13 cellular contexts compared by ENCODE assay signal in the genomic region with DNA sequence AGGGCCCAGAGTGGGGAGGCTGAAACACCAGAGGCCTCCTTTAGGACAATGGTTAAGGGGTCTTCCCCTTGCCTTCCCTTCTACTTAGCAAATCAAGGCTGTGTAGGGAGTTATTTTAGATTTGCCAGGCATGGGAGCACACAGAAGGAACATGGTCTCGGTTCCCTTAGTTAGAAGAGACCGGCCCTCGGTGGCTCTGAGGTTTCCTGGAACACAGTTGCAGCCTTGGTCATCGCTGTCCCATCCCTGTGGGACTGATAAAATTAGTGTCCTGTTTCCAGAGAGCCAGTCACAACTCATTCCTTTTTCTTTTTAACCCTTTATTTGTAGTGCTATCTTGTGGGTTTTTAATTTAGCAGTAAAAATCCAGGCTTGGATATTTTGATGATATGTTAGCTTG.
DNase-seq lines count a peak whose midpoint lies in the region; ATAC-seq and TF ChIP-seq lines count a peak whose summit lies in the region.
"Had no signal": no experiment of that assay in that cellular context is flagged by ENCODE, and none has a peak within 500 bp of the region (broad histone marks: within the 10 kb centered on the region; RNA-seq: fewer than 3 reads in every experiment).

No MANE protein-coding gene starts in this region.

- no peak overlapping the region; the same call in 1 of the 2 replicates for H4K91ac ChIP-seq in IMR-90 (ENCODE audit: insufficient read depth, low read depth, low read length)

- no peak overlapping the region for H3K4me2 ChIP-seq in IMR-90 (ENCODE audit: low read depth, low read length)

- no peaks in the 10 kb centered on the region for H3K27me3 ChIP-seq in IMR-90 (ENCODE audit: control insufficient read depth, insufficient read depth, low read length)
- no peaks in the 10 kb centered on the region for H3K27me3 ChIP-seq in esophagus squamous epithelium
- no peaks in the 10 kb centered on the region for H3K27me3 ChIP-seq in muscle layer of duodenum (ENCODE audit: low read depth, low read length)
- H3K27me3 ChIP-seq in stomach smooth muscle (ENCODE audit: control insufficient read depth in 1 of 2, insufficient read depth in 2 of 2, low read length in 2 of 2): no peaks in the 10 kb centered on the region

- intact Hi-C loops in IMR-90 (cut with micrococcal nuclease) (loop anchor here (10.0 kb wide), 1 partner anchor 286 kb away; no protein-coding TSS in a partner anchor), esophagus squamous epithelium (cut with DNase I) (no loop called here), posterior vena cava (cut with DNase I) (no loop called here), head of caudate nucleus (cut with DNase I) (no loop called here)

- H3K4me1 ChIP-seq in IMR-90 (ENCODE audit: control insufficient read depth, insufficient read depth, low read length) (peaks cover 15% of the 10 kb centered on the region), esophagus squamous epithelium (peaks cover 0 to 29% (median 8%) of the 10 kb centered on the region in 3 donors), muscle layer of duodenum (ENCODE audit: control insufficient read depth in 1 of 2, insufficient read depth in 2 of 2, low read length in 2 of 2) (peaks cover 0 to 25% of the 10 kb centered on the region in 2 donors), stomach smooth muscle (ENCODE audit: control insufficient read depth, insufficient read depth, low read length) (peaks cover 35% of the 10 kb centered on the region)

- H3K9me1 ChIP-seq in IMR-90 (ENCODE audit: insufficient read depth, low read length): peaks cover 24% of the 10 kb centered on the region

- H3K14ac ChIP-seq in IMR-90 (replicated peaks; ENCODE audit: low read depth, low read length): no peak overlapping the region

- no peak overlapping the region for H2BK15ac ChIP-seq in IMR-90 (ENCODE audit: low read depth, low read length)

- H3K9me3 ChIP-seq in IMR-90 (ENCODE audit: control insufficient read depth, insufficient read depth, low read length) (no peaks in the 10 kb centered on the region), esophagus squamous epithelium (no peaks in the 10 kb centered on the region), muscle layer of duodenum (ENCODE audit: control insufficient read depth in 1 of 2, low read length in 2 of 2) (no peaks in the 10 kb centered on the region), stomach smooth muscle (ENCODE audit: control insufficient read depth in 2 of 2, low read length in 2 of 2) (no peaks in the 10 kb centered on the region)

- BruUV-seq in IMR-90 (replicated peaks; lab: Mats Ljungman, UMichigan): no TSS peak

- peak overlapping the region; percentile 96; the same call in 1 of the 2 replicates for H3K18ac ChIP-seq in IMR-90 (ENCODE audit: low read depth, low read length)

- H3K79me1 ChIP-seq in IMR-90 (ENCODE audit: low read depth in 1 of 2, low read length in 2 of 2): peaks cover 5 to 24% of the 10 kb centered on the region in 2 experiments; a peak in 2 of 4 replicates

- H3K36me3 ChIP-seq in IMR-90 (ENCODE audit: control insufficient read depth, insufficient read depth, low read length): peaks cover 37% of the 10 kb centered on the region
- H3K36me3 ChIP-seq in esophagus squamous epithelium: peaks cover 0 to 50% (median 6%) of the 10 kb centered on the region in 3 donors
- H3K36me3 ChIP-seq in muscle layer of duodenum (ENCODE audit: control insufficient read depth in 1 of 2, insufficient read depth in 2 of 2, low read length in 2 of 2): peaks cover 3 to 15% of the 10 kb centered on the region in 2 donors
- H3K36me3 ChIP-seq in stomach smooth muscle (ENCODE audit: control insufficient read depth in 2 of 2, insufficient read depth in 2 of 2, low read length in 2 of 2): peaks cover 10 to 19% of the 10 kb centered on the region in 2 donors

- H3K9ac ChIP-seq in IMR-90 (ENCODE audit: low read depth, low read length): no peak overlapping the region
- H3K9ac ChIP-seq in stomach smooth muscle (ENCODE audit: low read length in 2 of 2): peak overlapping the region in 1 of 2 donors; percentile 13

- CTCF ChIA-PET in IMR-90 (lab: Yijun Ruan, JAX): no interaction called here

- POLR2A ChIA-PET in IMR-90 (lab: Charles Lee; ENCODE audit: unreplicated experiment): no interaction called here

- 0 out of 2 replicates have a peak, but pooled peaks cover 3% of the 10 kb centered on the region for H4K20me1 ChIP-seq in IMR-90 (ENCODE audit: insufficient read depth, low read length)

- no peak overlapping the region for H3K4me3 ChIP-seq in IMR-90 (ENCODE audit: insufficient read depth, low read depth, low read length)
- no peak overlapping the region for H3K4me3 ChIP-seq in esophagus squamous epithelium
- H3K4me3 ChIP-seq in muscle layer of duodenum (ENCODE audit: low read depth in 1 of 2, low read length in 2 of 2): no peak overlapping the region
- H3K4me3 ChIP-seq in stomach smooth muscle (ENCODE audit: low read length in 2 of 2): no peak overlapping the region

- in situ Hi-C loops in IMR-90 (cut with MboI; ENCODE audit: low sequenced_read_pairs): no loop called here

- H4K8ac ChIP-seq in IMR-90 (ENCODE audit: low read depth in 2 of 2, low read length in 2 of 2): no peak overlapping the region

- H2AK9ac ChIP-seq in IMR-90 (replicated peaks; ENCODE audit: low read depth, low read length, poor library complexity): no peak overlapping the region

- peak overlapping the region; percentile 84; the same call in 1 of the 2 replicates for H4K5ac ChIP-seq in IMR-90 (ENCODE audit: low read depth, low read length)

- TF ChIP-seq RAD21 in IMR-90 (IDR thresholded peaks at IDR 0.05; ENCODE audit: low read length): no peak

- ATAC-seq in IMR-90 (ENCODE audit: low read depth): no peak
- no peak for ATAC-seq in GM21576 (IDR thresholded peaks at IDR 0.05; ENCODE audit: unreplicated experiment)

- no peak for DNase-seq in IMR-90
- DNase-seq in esophagus squamous epithelium (lab: John Stamatoyannopoulos, UW): no peak
- DNase-seq in posterior vena cava (ENCODE audit: low spot score): no peak
- DNase-seq in head of caudate nucleus: no peak
- DNase-seq in ureter (ENCODE audit: low spot score): no peak
- DNase-seq: activated CD4-positive, alpha-beta T cell treated with anti-CD3 and anti-CD28 coated beads, Interleukin-2, amount 50 U/mL, for 4 hours; NCI-H1417 treated with DMSO at 0.1 percent for 48 hours; NCI-H524 treated with DMSO at 0.1 percent for 48 hours; nucleus accumbens; stimulated activated CD4-positive, alpha-beta T cell treated with anti-CD3 and anti-CD28 coated beads, Interleukin-1b, Interleukin-23, amount 100 ng/mL, for 48 hours had no signal

- TF ChIP-seq POLR2A in IMR-90 (IDR thresholded peaks at IDR 0.05; ENCODE audit: low read depth, low read length) (no peak), esophagus squamous epithelium (IDR thresholded peaks at IDR 0.05) (no peak)

- no peak overlapping the region for H3K56ac ChIP-seq in IMR-90 (ENCODE audit: extremely low read depth, insufficient read depth, low read length)

- H3K4ac ChIP-seq in IMR-90 (ENCODE audit: low read depth, low read length): no peak overlapping the region

- H2AFZ ChIP-seq in IMR-90 (replicated peaks; ENCODE audit: low read length, poor library complexity): no peak overlapping the region

- dilution Hi-C loops in IMR-90 (cut with HindIII; ENCODE audit: low sequenced_read_pairs, unreplicated experiment): no loop called here

- no peak overlapping the region for H3K23ac ChIP-seq in IMR-90 (ENCODE audit: low read depth, low read length)

- no CpG with 5 or more reads among the region's 4 CpGs for WGBS in IMR-90 (ENCODE audit: extremely low coverage in 2 of 2, insufficient read length in 1 of 2), 2 experiments
- 85 to 87% methylated on average over 4 of the region's 4 CpGs for WGBS in esophagus squamous epithelium, 2 donors

- no peak overlapping the region for H2BK120ac ChIP-seq in IMR-90 (ENCODE audit: low read depth, low read length)

- H3K27ac ChIP-seq in IMR-90 (ENCODE audit: insufficient read depth, low read length) (peak overlapping the region; percentile 95; the same call in 1 of the 2 replicates), esophagus squamous epithelium (peak overlapping the region; percentile 27 to 81 (median 71)), muscle layer of duodenum (ENCODE audit: low read length) (peak overlapping the region; percentile 68), stomach smooth muscle (ENCODE audit: low read length) (peak overlapping the region; percentile 86)

- no peak for TF ChIP-seq CTCF in IMR-90 (conservative IDR thresholded peaks at IDR 0.05; ENCODE audit: low read depth, low read length)
- no peak for TF ChIP-seq CTCF in esophagus squamous epithelium (IDR thresholded peaks at IDR 0.05)

- H2AK5ac ChIP-seq in IMR-90 (ENCODE audit: low read depth, low read length): no peak overlapping the region

- no peak overlapping the region for H2BK5ac ChIP-seq in IMR-90 (ENCODE audit: low read depth, low read length, poor library complexity, severe bottlenecking)

- H2BK20ac ChIP-seq in IMR-90 (ENCODE audit: low read depth, low read length): no peak overlapping the region

TF ChIP-seq in IMR-90, 13 proteins besides CTCF, POLR2A, EP300 and RAD21 (continues in another document):
- TF ChIP-seq SMC3 (IDR thresholded peaks at IDR 0.05; ENCODE audit: low read depth, low read length) (no peak), RCOR1 (IDR thresholded peaks at IDR 0.05; ENCODE audit: insufficient replicate concordance, low read length) (no peak), RFX5 (IDR thresholded peaks at IDR 0.05; ENCODE audit: low read depth, low read length) (no peak), FOS (IDR thresholded peaks at IDR 0.05; ENCODE audit: low read depth, low read length) (no peak), CEBPB (IDR thresholded peaks at IDR 0.05; ENCODE audit: low read depth, low read length) (no peak), BHLHE40 (IDR thresholded peaks at IDR 0.05; ENCODE audit: low read depth, low read length) (no peak), CHD1 (IDR thresholded peaks at IDR 0.05; ENCODE audit: low read depth, low read length) (no peak), NFE2L2 (IDR thresholded peaks at IDR 0.05; ENCODE audit: low read depth, low read length) (no peak), MXI1 (IDR thresholded peaks at IDR 0.05; ENCODE audit: borderline replicate concordance, low read depth, low read length) (no peak)
- TF ChIP-seq, protein P1, sequence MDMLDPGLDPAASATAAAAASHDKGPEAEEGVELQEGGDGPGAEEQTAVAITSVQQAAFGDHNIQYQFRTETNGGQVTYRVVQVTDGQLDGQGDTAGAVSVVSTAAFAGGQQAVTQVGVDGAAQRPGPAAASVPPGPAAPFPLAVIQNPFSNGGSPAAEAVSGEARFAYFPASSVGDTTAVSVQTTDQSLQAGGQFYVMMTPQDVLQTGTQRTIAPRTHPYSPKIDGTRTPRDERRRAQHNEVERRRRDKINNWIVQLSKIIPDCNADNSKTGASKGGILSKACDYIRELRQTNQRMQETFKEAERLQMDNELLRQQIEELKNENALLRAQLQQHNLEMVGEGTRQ (IDR thresholded peaks at IDR 0.05; ENCODE audit: low read depth, low read length): no peak
